In genomic region chr7:135825406-135825805, GRCh38 we compare ENCODE assay signal across 26 cellular contexts.
DNase-seq lines count a peak whose midpoint lies in the region; ATAC-seq and TF ChIP-seq lines count a peak whose summit lies in the region.
"Had no signal": no experiment of that assay in that cellular context is flagged by ENCODE, and none has a peak within 500 bp of the region (broad histone marks: within the 10 kb centered on the region; RNA-seq: fewer than 3 reads in every experiment).

No MANE protein-coding gene starts in this region.

- H4K20me1 ChIP-seq in H9 (ENCODE audit: control insufficient read depth, insufficient read depth, insufficient read length) = no peaks in the 10 kb centered on the region
- H4K20me1 ChIP-seq: BLaER1 had no signal

- no peaks in the 10 kb centered on the region for H3K79me1 ChIP-seq in H9 (ENCODE audit: insufficient read depth, low read depth, low read length, poor library complexity, severe bottlenecking)

- TF ChIP-seq CTCF in H9 (conservative IDR thresholded peaks at IDR 0.05) (peak; percentile 47; the same call in 2 of the 3 replicates), WTC11 (IDR thresholded peaks at IDR 0.05) (no peak)

- no peak overlapping the region for H3K4me3 Mint-ChIP-seq in H9
- H3K4me3 Mint-ChIP-seq in WTC11 = no peak overlapping the region
- H3K4me3 Mint-ChIP-seq: CD4-positive, alpha-beta T cell had no signal

- H2BK15ac ChIP-seq in H9 (ENCODE audit: low read depth, low read length) = no peak overlapping the region

- H2AK5ac ChIP-seq in H9 (ENCODE audit: insufficient read length, low read length) = no peak overlapping the region

- CTCF ChIA-PET in WTC11 (lab: Charles Lee) = interaction anchor here (0.6 to 1.0 kb wide), 2 partner anchors 51 to 69 kb away, joined by 3 read pairs; no protein-coding TSS in a partner anchor
- CTCF ChIA-PET in HEK293T (lab: Yijun Ruan, JAX) = no interaction called here

- H3K18ac ChIP-seq in H9 (ENCODE audit: insufficient read length, low read depth, low read length) = no peak overlapping the region

- DNase-seq in COLO829 (ENCODE audit: low spot score) (peak; percentile 45), H9 (peak; percentile 55), WTC11 (ENCODE audit: low spot score) (peak; percentile 36), iPS-NIHi7 (ENCODE audit: extremely low spot score) (peak; percentile 50), HEK293T (ENCODE audit: extremely low spot score) (no peak)
- DNase-seq: Caco-2; CD4-positive, alpha-beta T cell; DMS 273 treated with DMSO at 0.1 percent for 48 hours; DMS79 treated with DMSO at 0.1 percent for 48 hours; IMR-90; Karpas-422; MV-4-11; NCI-H1694; NCI-H2081; NCI-H2171; NCI-H345; NCI-H524; NCI-H774; NK-92 treated with Interleukin-12 subunit alpha and Interleukin-12 subunit beta, amount 100 ng/mL, for 24 hours had no signal

- ATAC-seq in WTC11 (peak; percentile 88), GM18870 (IDR thresholded peaks at IDR 0.05; ENCODE audit: unreplicated experiment) (no peak), HG03378 (IDR thresholded peaks at IDR 0.05; ENCODE audit: unreplicated experiment) (no peak), GM21447 (IDR thresholded peaks at IDR 0.05; ENCODE audit: unreplicated experiment) (no peak)
- ATAC-seq: Panc1 had no signal

- no peaks in the 10 kb centered on the region for H3K79me2 ChIP-seq in H9 (ENCODE audit: insufficient read depth, low read length)

- no peak overlapping the region for H4K5ac ChIP-seq in H9 (ENCODE audit: insufficient read length, low read depth, low read length)

- no peak overlapping the region for H2AFZ ChIP-seq in H9 (ENCODE audit: low read length)

- no peak overlapping the region for H3K14ac ChIP-seq in H9 (ENCODE audit: insufficient read depth, low read length)

- no peak overlapping the region for H2BK5ac ChIP-seq in H9 (ENCODE audit: insufficient read length, low read length)

- no peak overlapping the region for H3K56ac ChIP-seq in H9 (ENCODE audit: insufficient read length, low read depth, low read length)

- no peak overlapping the region for H3K27ac ChIP-seq in H9 (ENCODE audit: insufficient read length, low read depth, low read length)
- H3K27ac ChIP-seq: BLaER1, SJSA1 had no signal

- no peak overlapping the region for H3K23ac ChIP-seq in H9 (ENCODE audit: insufficient read length, low read depth, low read length)

- WGBS in H9 (ENCODE audit: extremely low coverage, insufficient read length, low lambda C conversion rate) = no CpG with 5 or more reads among the region's 9 CpGs

- no peak overlapping the region for H2BK120ac ChIP-seq in H9 (ENCODE audit: low read depth, low read length, poor library complexity, severe bottlenecking)

- H3K36me3 Mint-ChIP-seq in H9 (ENCODE audit: insufficient read depth in 1 of 3, low read depth in 3 of 3) (no peaks in the 10 kb centered on the region), WTC11 (no peaks in the 10 kb centered on the region)

- no peak overlapping the region for H3K4ac ChIP-seq in H9 (ENCODE audit: low read depth, low read length)

- POLR2A ChIA-PET in WTC11 (lab: Charles Lee) = no interaction called here
- POLR2A ChIA-PET in HEK293T (lab: Yijun Ruan, JAX) = no interaction called here

- no peak overlapping the region for H2BK20ac ChIP-seq in H9 (ENCODE audit: low read depth, low read length, poor library complexity, severe bottlenecking)

- no peaks in the 10 kb centered on the region for H3K23me2 ChIP-seq in H9 (ENCODE audit: insufficient read length, low read depth, low read length, poor library complexity, severe bottlenecking)

- no peaks in the 10 kb centered on the region for H3K9me3 ChIP-seq in H9 (ENCODE audit: control insufficient read depth, low read depth, low read length)
- H3K9me3 ChIP-seq: BLaER1, Caco-2, HAP-1, SJSA1 had no signal

- no peak overlapping the region for H2BK12ac ChIP-seq in H9 (ENCODE audit: insufficient read length, low read depth, low read length)

- H4K8ac ChIP-seq in H9 (replicated peaks; ENCODE audit: insufficient read length, low read depth, low read length) = no peak overlapping the region

- H3K27ac Mint-ChIP-seq in H9 (no peak overlapping the region), WTC11 (no peak overlapping the region)
- H3K27ac Mint-ChIP-seq: CD4-positive, alpha-beta T cell had no signal

- H3K4me1 ChIP-seq in H9 (ENCODE audit: insufficient read depth, low read length) = no peaks in the 10 kb centered on the region
- H3K4me1 ChIP-seq: BLaER1, HAP-1, SJSA1 had no signal

- H3K27me3 Mint-ChIP-seq in H9 (ENCODE audit: low read depth) (no peaks in the 10 kb centered on the region), WTC11 (ENCODE audit: low read depth) (no peaks in the 10 kb centered on the region)
- H3K27me3 Mint-ChIP-seq: CD4-positive, alpha-beta T cell had no signal

- H3T11ph ChIP-seq in H9 (ENCODE audit: low read length) = no peak overlapping the region

- no peaks in the 10 kb centered on the region for H3K27me3 ChIP-seq in H9 (ENCODE audit: insufficient read depth, low read length)
- H3K27me3 ChIP-seq: BLaER1 had no signal

- H3K9ac ChIP-seq in H9 (ENCODE audit: extremely low read depth, insufficient read length, low read length) = no peak overlapping the region
- H3K9ac ChIP-seq: BLaER1 had no signal

- H3K4me1 Mint-ChIP-seq in H9 (peaks cover 4 to 7% of the 10 kb centered on the region in 2 experiments; a peak in 3 of 4 replicates), WTC11 (peaks cover 4% of the 10 kb centered on the region)

- H3K4me2 ChIP-seq in H9 (ENCODE audit: insufficient read depth, insufficient read length, low read length) = no peak overlapping the region
- H3K4me2 ChIP-seq: BLaER1 had no signal

- no peak overlapping the region for H4K91ac ChIP-seq in H9 (ENCODE audit: insufficient read length, low read depth, low read length)

- no peaks in the 10 kb centered on the region for H3K9me3 Mint-ChIP-seq in H9
- H3K9me3 Mint-ChIP-seq in WTC11 = no peaks in the 10 kb centered on the region
- H3K9me3 Mint-ChIP-seq: CD4-positive, alpha-beta T cell had no signal

TF ChIP-seq in WTC11, 78 proteins besides CTCF, POLR2A, EP300 and RAD21:
- no peak for TF ChIP-seq ZNF416 (CRISPR knock-in tag; IDR thresholded peaks at IDR 0.05)
- TF ChIP-seq, protein P1, sequence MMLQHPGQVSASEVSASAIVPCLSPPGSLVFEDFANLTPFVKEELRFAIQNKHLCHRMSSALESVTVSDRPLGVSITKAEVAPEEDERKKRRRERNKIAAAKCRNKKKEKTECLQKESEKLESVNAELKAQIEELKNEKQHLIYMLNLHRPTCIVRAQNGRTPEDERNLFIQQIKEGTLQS (CRISPR knock-in tag; conservative IDR thresholded peaks at IDR 0.05) = no peak

TF ChIP-seq in HEK293T, 16 proteins besides CTCF, POLR2A, EP300 and RAD21:
- TF ChIP-seq SUZ12 (IDR thresholded peaks at IDR 0.05) (no peak), FOXA1 (IDR thresholded peaks at IDR 0.05) (no peak), HDGF (IDR thresholded peaks at IDR 0.05; ENCODE audit: borderline replicate concordance) (no peak), ZNF384 (IDR thresholded peaks at IDR 0.05) (no peak), FOXK2 (IDR thresholded peaks at IDR 0.05) (no peak)
